In genomic region chr17:76735006-76735405, GRCh38 we compare ENCODE assay signal across 8 cellular contexts. TPM values are rescaled to one million over a fixed set of nuclear protein-coding genes. Genes with fewer than 3 reads are reported as not detected.
DNase-seq lines count a peak whose midpoint lies in the region; ATAC-seq and TF ChIP-seq lines count a peak whose summit lies in the region.

No MANE protein-coding gene starts in this region.

- H3K27ac ChIP-seq in DOHH2 (ENCODE audit: low read depth, low read length), result peak overlapping the region; percentile 93

- H3K27ac Mint-ChIP-seq in brain (peak overlapping the region; percentile 26 to 98 (median 91)), mesothelial cell of epicardium (peak overlapping the region; percentile 98)

- TF ChIP-seq CTCF in DOHH2 (IDR thresholded peaks at IDR 0.05; ENCODE audit: low read depth, low read length, poor library complexity, severe bottlenecking) (no peak), LNCaP clone FGC (IDR thresholded peaks at IDR 0.05; ENCODE audit: control insufficient read depth, extremely low read depth, insufficient read depth) (no peak), brain (conservative IDR thresholded peaks at IDR 0.05) (no peak), mesothelial cell of epicardium (IDR thresholded peaks at IDR 0.05; ENCODE audit: unreplicated experiment) (no peak)

- no peak for DNase-seq in LNCaP clone FGC (ENCODE audit: low read depth)
- DNase-seq in mesothelial cell of epicardium (ENCODE audit: low spot score in 2 of 2, unreplicated experiment in 2 of 2), result no peak
- DNase-seq in NCI-H1105 (lab: John Stamatoyannopoulos, UW), result no peak
- no peak for DNase-seq in globus pallidus (ENCODE audit: low spot score)

- H3K4me3 ChIP-seq in DOHH2 (ENCODE audit: low read length), result peak overlapping the region; percentile 89
- H3K4me3 ChIP-seq in LNCaP clone FGC (ENCODE audit: low read depth, low read length), result peak overlapping the region; percentile 97

- peaks cover 61% of the 10 kb centered on the region for H3F3A ChIP-seq in DOHH2 (ENCODE audit: control insufficient read depth, insufficient read depth)

- H3K36me3 ChIP-seq in DOHH2 (ENCODE audit: control insufficient read depth, low read length), result peaks cover 65% of the 10 kb centered on the region

- no peaks in the 10 kb centered on the region for H3K27me3 ChIP-seq in DOHH2 (ENCODE audit: control insufficient read depth, low read length)

- peaks cover 51% of the 10 kb centered on the region for H3K36me3 Mint-ChIP-seq in brain
- H3K36me3 Mint-ChIP-seq in mesothelial cell of epicardium, result peaks cover 32% of the 10 kb centered on the region

- ATAC-seq in GM19324 (IDR thresholded peaks at IDR 0.05; ENCODE audit: low FRiP score, unreplicated experiment), result no peak
- no peak for ATAC-seq in GM19351 (IDR thresholded peaks at IDR 0.05; ENCODE audit: unreplicated experiment)

- H3K4me3 Mint-ChIP-seq in brain, result peak overlapping the region; percentile 96 to 100 (median 98)
- peak overlapping the region; percentile 98 for H3K4me3 Mint-ChIP-seq in mesothelial cell of epicardium

- no peaks in the 10 kb centered on the region for H3K9me3 ChIP-seq in DOHH2 (ENCODE audit: control insufficient read depth, insufficient read depth, low read length)

- peaks cover 28% of the 10 kb centered on the region for H4K20me1 ChIP-seq in DOHH2 (ENCODE audit: control insufficient read depth, insufficient read depth, low read depth, low read length)

- H3K4me1 Mint-ChIP-seq in brain (peaks cover 54% of the 10 kb centered on the region), mesothelial cell of epicardium (peaks cover 43% of the 10 kb centered on the region)

- peak overlapping the region; percentile 66 for H3K4me2 ChIP-seq in DOHH2 (ENCODE audit: low read length)

- peaks cover 15% of the 10 kb centered on the region for H3K27me3 Mint-ChIP-seq in brain
- no peaks in the 10 kb centered on the region for H3K27me3 Mint-ChIP-seq in mesothelial cell of epicardium (ENCODE audit: low read depth)

- H3K9me3 Mint-ChIP-seq in brain (peaks cover 0 to 2% (median 0%) of the 10 kb centered on the region in 5 experiments), mesothelial cell of epicardium (no peaks in the 10 kb centered on the region)

- H3K4me1 ChIP-seq in DOHH2 (ENCODE audit: control insufficient read depth, low read length), result peaks cover 57% of the 10 kb centered on the region

- peaks cover 85% of the 10 kb centered on the region for H3K79me2 ChIP-seq in DOHH2 (ENCODE audit: control insufficient read depth, low read length)

- no peaks in the 10 kb centered on the region for H3K9me2 ChIP-seq in DOHH2 (replicated peaks; ENCODE audit: control insufficient read depth, low read length)

RNA-seq across cellular contexts. Expression of gene SRSF2, which starts 2.1 kb away (rescaled TPM):
- polyA plus RNA-seq in brain (ENCODE audit: insufficient read depth, low read depth, low replicate concordance), result 112 TPM
- 229 to 239 TPM (median 231 TPM) in 3 replicates for total RNA-seq in mesothelial cell of epicardium

RNA-seq across cellular contexts. Expression of gene MFSD11, which starts 2.9 kb away (rescaled TPM):
- polyA plus RNA-seq in brain (ENCODE audit: insufficient read depth, low read depth, low replicate concordance), result 13.7 TPM
- 34.4 to 39.7 TPM (median 34.7 TPM) in 3 replicates for total RNA-seq in mesothelial cell of epicardium

RNA-seq across cellular contexts. Expression of gene METTL23, which starts 8.4 kb away (rescaled TPM):
- polyA plus RNA-seq in brain (ENCODE audit: insufficient read depth, low read depth, low replicate concordance), result 46.2 TPM
- total RNA-seq in mesothelial cell of epicardium, result 22.0 to 25.6 TPM (median 22.1 TPM) in 3 replicates

RNA-seq across cellular contexts. Expression of gene JMJD6, which starts 8.6 kb away (rescaled TPM):
- 29.4 TPM for polyA plus RNA-seq in brain (ENCODE audit: insufficient read depth, low read depth, low replicate concordance)
- 15.2 to 17.4 TPM (median 15.7 TPM) in 3 replicates for total RNA-seq in mesothelial cell of epicardium

RNA-seq across cellular contexts. Expression of gene MXRA7, which starts 24.2 kb away (rescaled TPM):
- 119 TPM for polyA plus RNA-seq in brain (ENCODE audit: insufficient read depth, low read depth, low replicate concordance)
- total RNA-seq in mesothelial cell of epicardium, result 53.6 to 57.9 TPM (median 56.5 TPM) in 3 replicates
